30 cellular contexts compared by ENCODE assay signal in the genomic region with DNA sequence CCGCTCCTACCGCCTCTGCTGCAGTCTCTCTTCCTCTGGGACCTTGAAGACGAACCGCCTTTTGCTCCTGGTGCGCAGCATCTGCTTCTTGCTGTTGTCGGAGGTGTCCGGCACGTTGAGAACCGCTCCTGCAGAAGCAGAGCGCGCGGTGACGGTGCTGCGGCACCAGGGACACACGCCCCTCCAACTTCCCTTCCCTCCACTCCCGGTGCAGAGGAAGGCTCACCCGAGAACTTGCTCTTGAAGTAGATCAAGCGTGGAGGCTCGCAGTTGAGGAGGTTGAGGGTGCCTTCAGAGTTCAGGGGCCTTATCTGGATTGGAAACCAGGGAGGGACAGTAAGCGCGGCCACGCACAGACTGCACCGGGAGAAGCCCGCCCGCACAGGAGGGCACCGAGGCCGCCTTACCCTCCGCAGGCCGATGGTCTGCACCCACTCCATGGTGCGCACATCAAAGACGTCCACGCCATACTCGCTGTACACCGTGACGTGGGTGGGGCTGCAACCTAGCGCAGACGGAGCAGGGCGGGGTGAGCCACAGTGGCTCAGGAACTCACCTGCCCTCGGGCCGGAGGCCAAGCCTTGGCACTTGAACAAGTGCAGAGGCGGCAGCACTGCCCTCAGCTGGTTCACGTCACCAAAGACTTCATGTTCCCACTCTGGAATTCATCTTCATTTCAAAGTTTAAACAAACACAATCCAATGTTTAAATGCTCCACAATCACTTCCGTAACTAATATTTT. TPM values are rescaled to one million over a fixed set of nuclear protein-coding genes. Genes with fewer than 3 reads are reported as not detected.
A peak's percentile ranks its signal among the peaks of the same experiment; 100 is the strongest.
DNase-seq lines count a peak whose midpoint lies in the region; ATAC-seq and TF ChIP-seq lines count a peak whose summit lies in the region.
"Had no signal": no experiment of that assay in that cellular context is flagged by ENCODE, and none has a peak within 500 bp of the region (broad histone marks: within the 10 kb centered on the region; RNA-seq: fewer than 3 reads in every experiment).

No MANE protein-coding gene starts in this region.

- H3K36me3 ChIP-seq in mammary epithelial cell (ENCODE audit: insufficient read depth, low read length) (peaks cover 15% of the 10 kb centered on the region), aorta (ENCODE audit: control insufficient read depth in 1 of 2, insufficient read depth in 2 of 2, low read length in 1 of 2) (peaks cover 0 to 18% of the 10 kb centered on the region in 2 donors), SK-N-SH (replicated peaks in 1 of 2; ENCODE audit: control insufficient read depth in 1 of 2, insufficient read depth in 2 of 2, low read length in 1 of 2) (peaks cover 10 to 75% of the 10 kb centered on the region in 2 experiments)

- H3K27ac Mint-ChIP-seq in MCF 10A (ENCODE audit: low read depth, unreplicated experiment) (peak overlapping the region; percentile 7), endothelial cell (ENCODE audit: unreplicated experiment) (no peak overlapping the region), nephron progenitor cell (peak overlapping the region; percentile 86)
- H3K27ac Mint-ChIP-seq: activated naive CD4-positive, alpha-beta T cell treated with anti-CD3 and anti-CD28 coated beads, Interleukin-2, amount 10 ng/mL, durations not matched to agents 7 days and 5 days; activated T-helper 1 cell treated with anti-CD3 and anti-CD28 coated beads, Interleukin-12 subunit alpha, Interleukin-12 subunit beta, Interleukin-2, Interleukin-4 antibody, amounts not matched to agents 30 ng/mL and 10 ng/mL and 1 ng/mL, durations not matched to agents 14 hours and 24 hours and 36 hours; CD4-positive, CD25-positive, alpha-beta regulatory T cell; IgD-negative memory B cell; nephron had no signal

- H3K79me2 ChIP-seq in mammary epithelial cell (ENCODE audit: insufficient read depth, low read length) (no peaks in the 10 kb centered on the region), SK-N-SH (ENCODE audit: insufficient read depth) (peaks cover 7% of the 10 kb centered on the region; the same call in 1 of the 2 replicates)

- H3K9me3 Mint-ChIP-seq in MCF 10A (ENCODE audit: unreplicated experiment) (no peaks in the 10 kb centered on the region), endothelial cell (ENCODE audit: unreplicated experiment) (no peaks in the 10 kb centered on the region), nephron progenitor cell (no peaks in the 10 kb centered on the region)
- H3K9me3 Mint-ChIP-seq: activated naive CD4-positive, alpha-beta T cell treated with anti-CD3 and anti-CD28 coated beads, Interleukin-2, amount 10 ng/mL, durations not matched to agents 7 days and 5 days; activated T-helper 1 cell treated with anti-CD3 and anti-CD28 coated beads, Interleukin-12 subunit alpha, Interleukin-12 subunit beta, Interleukin-2, Interleukin-4 antibody, amounts not matched to agents 30 ng/mL and 10 ng/mL and 1 ng/mL, durations not matched to agents 14 hours and 24 hours and 36 hours; CD4-positive, CD25-positive, alpha-beta regulatory T cell; IgD-negative memory B cell; nephron had no signal

- H3K4me1 Mint-ChIP-seq in MCF 10A (ENCODE audit: insufficient read depth, unreplicated experiment) (peaks cover 15% of the 10 kb centered on the region), endothelial cell (ENCODE audit: unreplicated experiment) (peaks cover 9% of the 10 kb centered on the region), nephron progenitor cell (no peaks in the 10 kb centered on the region)
- H3K4me1 Mint-ChIP-seq: activated naive CD4-positive, alpha-beta T cell treated with anti-CD3 and anti-CD28 coated beads, Interleukin-2, amount 10 ng/mL, durations not matched to agents 7 days and 5 days; CD4-positive, CD25-positive, alpha-beta regulatory T cell had no signal

- POLR2A ChIA-PET in MCF 10A (lab: Yijun Ruan, JAX) (interaction anchor here (1.0 kb wide), 1 partner anchor 13 kb away, joined by 3 read pairs; no protein-coding TSS in a partner anchor), SK-N-SH (lab: Yijun Ruan, JAX) (no interaction called here)

- ATAC-seq in aorta (ENCODE audit: low FRiP score), result peak; percentile 34
- no peak for ATAC-seq in activated CD4-positive, CD25-positive, alpha-beta regulatory T cell treated with anti-CD3 and anti-CD28 coated beads, Interleukin-2, amount 50 U/mL, for 24 hours
- ATAC-seq in GM21786 (IDR thresholded peaks at IDR 0.05; ENCODE audit: unreplicated experiment), result no peak

- H3K4me2 ChIP-seq in mammary epithelial cell (ENCODE audit: insufficient read depth, low read depth, low read length), result no peak overlapping the region
- H3K4me2 ChIP-seq in SK-N-SH, result no peak overlapping the region

- no peaks in the 10 kb centered on the region for H3K27me3 Mint-ChIP-seq in MCF 10A (ENCODE audit: insufficient read depth, unreplicated experiment)
- H3K27me3 Mint-ChIP-seq in endothelial cell (ENCODE audit: unreplicated experiment), result peaks cover 10% of the 10 kb centered on the region
- H3K27me3 Mint-ChIP-seq in nephron progenitor cell (ENCODE audit: low read depth, poor library complexity), result no peaks in the 10 kb centered on the region
- H3K27me3 Mint-ChIP-seq: CD4-positive, CD25-positive, alpha-beta regulatory T cell; IgD-negative memory B cell had no signal

- no peak for TF ChIP-seq CTCF in MCF 10A (IDR thresholded peaks at IDR 0.05; ENCODE audit: unreplicated experiment)
- TF ChIP-seq CTCF in mammary epithelial cell (conservative IDR thresholded peaks at IDR 0.05 in 1 of 2, IDR thresholded peaks at IDR 0.05 in 1 of 2; ENCODE audit: extremely low read depth in 1 of 2, insufficient read depth in 1 of 2, low read depth in 1 of 2, low read length in 2 of 2), result no peak
- TF ChIP-seq CTCF in endothelial cell (IDR thresholded peaks at IDR 0.05; ENCODE audit: unreplicated experiment), result no peak
- no peak for TF ChIP-seq CTCF in nephron progenitor cell (IDR thresholded peaks at IDR 0.05)
- TF ChIP-seq CTCF in SK-N-SH (IDR thresholded peaks at IDR 0.05), result no peak

- dilution Hi-C loops in mammary epithelial cell (cut with HindIII; ENCODE audit: low sequenced_read_pairs), result loop anchor here (5.0 to 10.0 kb wide), 2 partner anchors 42 to 65 kb away; no protein-coding TSS in a partner anchor

- CTCF ChIA-PET in MCF 10A (lab: Yijun Ruan, JAX), result interaction anchor here (0.7 to 1.0 kb wide), 3 partner anchors 9 to 246 kb away, joined by 3 to 4 read pairs (median 3); no protein-coding TSS in a partner anchor
- CTCF ChIA-PET in mammary epithelial cell (lab: Charles Lee; ENCODE audit: low non-redundant PET), result no interaction called here
- CTCF ChIA-PET in SK-N-SH (lab: Yijun Ruan, JAX), result no interaction called here

- no peak for TF ChIP-seq RAD21 in SK-N-SH (IDR thresholded peaks at IDR 0.05; ENCODE audit: low read length)

- peak; percentile 75 for DNase-seq in MCF 10A (ENCODE audit: unreplicated experiment)
- DNase-seq in mammary epithelial cell, result no peak
- no peak for DNase-seq in endothelial cell (ENCODE audit: low spot score)
- no peak for DNase-seq in nephron progenitor cell
- DNase-seq in aorta, result peak in 1 of 2 donors; percentile 42
- no peak for DNase-seq in SK-N-SH
- DNase-seq: activated CD4-positive, alpha-beta T cell treated with anti-CD3 and anti-CD28 coated beads, Interleukin-2, amount 50 U/mL, for 48 hours; activated CD4-positive, CD25-positive, alpha-beta regulatory T cell; activated CD8-positive, alpha-beta memory T cell treated with anti-CD3 and anti-CD28 coated beads, Interleukin-2, amount 50 U/mL, for 4 hours; activated naive CD4-positive, alpha-beta T cell treated with anti-CD3 and anti-CD28 coated beads, Interleukin-2, amount 10 ng/mL, durations not matched to agents 7 days and 5 days; CD4-positive, CD25-positive, alpha-beta regulatory T cell; esophagus squamous epithelium; foreskin melanocyte; MM.1S; NCI-H1417 treated with DMSO at 0.1 percent for 48 hours; NCI-H2081; NCI-H2227 treated with DMSO at 0.1 percent for 48 hours; SHP77; spleen; SW 1271; T1000 had no signal

- H4K20me1 ChIP-seq in mammary epithelial cell (ENCODE audit: insufficient read depth, low read length) (no peaks in the 10 kb centered on the region), SK-N-SH (ENCODE audit: insufficient read depth) (no peaks in the 10 kb centered on the region)

- H3K4me3 ChIP-seq in mammary epithelial cell (replicated peaks in 1 of 3; ENCODE audit: insufficient read depth in 1 of 3, low read depth in 2 of 3, low read length in 3 of 3) (no peak overlapping the region), aorta (ENCODE audit: low read length in 2 of 2) (no peak overlapping the region), SK-N-SH (ENCODE audit: low read depth in 2 of 2, low read length in 1 of 2) (no peak overlapping the region)
- H3K4me3 ChIP-seq: esophagus squamous epithelium, HAP-1, pancreas, right atrium auricular region, spleen had no signal

- no peaks in the 10 kb centered on the region for H3F3A ChIP-seq in SK-N-SH (replicated peaks; ENCODE audit: insufficient read depth)

- H3K27me3 ChIP-seq in mammary epithelial cell (ENCODE audit: insufficient read depth, low read length), result no peaks in the 10 kb centered on the region
- no peaks in the 10 kb centered on the region for H3K27me3 ChIP-seq in aorta (ENCODE audit: control insufficient read depth in 1 of 2, insufficient read depth in 2 of 2, low read length in 1 of 2)
- no peaks in the 10 kb centered on the region for H3K27me3 ChIP-seq in SK-N-SH (ENCODE audit: insufficient read depth)
- H3K27me3 ChIP-seq: esophagus squamous epithelium, pancreas, right atrium auricular region, spleen had no signal

- intact Hi-C loops in MCF 10A (cut with micrococcal nuclease), result no loop called here
- intact Hi-C loops in mammary epithelial cell (cut with micrococcal nuclease), result no loop called here
- intact Hi-C loops in aorta (cut with DNase I), result no loop called here

- WGBS in mammary epithelial cell (ENCODE audit: low coverage, missing lambda C conversion rate), result 70% methylated on average over 32 of the region's 43 CpGs
- WGBS in aorta, 2 donors, result 92 to 93% methylated on average over 43 of the region's 43 CpGs
- WGBS in SK-N-SH (ENCODE audit: low lambda C conversion rate), result 96% methylated on average over 36 of the region's 43 CpGs

- BruUV-seq in MCF 10A (replicated peaks; lab: Mats Ljungman, UMichigan), result no TSS peak
- no TSS peak for BruUV-seq in mammary epithelial cell (replicated peaks; lab: Mats Ljungman, UMichigan)

- H3K36me3 Mint-ChIP-seq in MCF 10A (ENCODE audit: insufficient read depth, unreplicated experiment) (peaks cover 83% of the 10 kb centered on the region), endothelial cell (ENCODE audit: low read depth, unreplicated experiment) (peaks cover 49% of the 10 kb centered on the region), nephron progenitor cell (ENCODE audit: low read depth) (peaks cover 55% of the 10 kb centered on the region)
- H3K36me3 Mint-ChIP-seq: activated naive CD4-positive, alpha-beta T cell treated with anti-CD3 and anti-CD28 coated beads, Interleukin-2, amount 10 ng/mL, durations not matched to agents 7 days and 5 days; IgD-negative memory B cell had no signal

- in situ Hi-C loops in mammary epithelial cell (cut with MboI; ENCODE audit: low sequenced_read_pairs in 2 of 2), result no loop called here

- TF ChIP-seq EP300 in SK-N-SH (IDR thresholded peaks at IDR 0.05; ENCODE audit: borderline replicate concordance in 1 of 2, low read depth in 1 of 2, low read length in 1 of 2), result no peak

- H3K9ac ChIP-seq in mammary epithelial cell (ENCODE audit: insufficient read depth, low read length) (no peak overlapping the region), SK-N-SH (no peak overlapping the region)

- H3K4me3 Mint-ChIP-seq in MCF 10A (ENCODE audit: unreplicated experiment), result no peak overlapping the region
- H3K4me3 Mint-ChIP-seq in endothelial cell (ENCODE audit: unreplicated experiment), result peak overlapping the region; percentile 76
- H3K4me3 Mint-ChIP-seq in nephron progenitor cell, result no peak overlapping the region
- H3K4me3 Mint-ChIP-seq: activated naive CD4-positive, alpha-beta T cell treated with anti-CD3 and anti-CD28 coated beads, Interleukin-2, amount 10 ng/mL, durations not matched to agents 7 days and 5 days; activated T-helper 1 cell treated with anti-CD3 and anti-CD28 coated beads, Interleukin-12 subunit alpha, Interleukin-12 subunit beta, Interleukin-2, Interleukin-4 antibody, amounts not matched to agents 30 ng/mL and 10 ng/mL and 1 ng/mL, durations not matched to agents 14 hours and 24 hours and 36 hours; CD4-positive, CD25-positive, alpha-beta regulatory T cell; IgD-negative memory B cell; nephron had no signal

- H3K9me2 ChIP-seq in SK-N-SH, result no peaks in the 10 kb centered on the region

- H3K4me1 ChIP-seq in mammary epithelial cell (ENCODE audit: insufficient read depth, low read length), result peaks cover 14% of the 10 kb centered on the region
- no peaks in the 10 kb centered on the region for H3K4me1 ChIP-seq in aorta (ENCODE audit: control insufficient read depth in 1 of 2, insufficient read depth in 2 of 2, low read length in 2 of 2)
- peaks cover 0 to 4% of the 10 kb centered on the region in 2 experiments; a peak in 1 of 4 replicates for H3K4me1 ChIP-seq in SK-N-SH (ENCODE audit: control insufficient read depth in 1 of 2, insufficient read depth in 2 of 2, low read depth in 1 of 2, low read length in 1 of 2)
- H3K4me1 ChIP-seq: HAP-1, pancreas had no signal

- H2AFZ ChIP-seq in mammary epithelial cell (ENCODE audit: low read depth, low read length) (no peak overlapping the region), SK-N-SH (ENCODE audit: low read depth) (no peak overlapping the region)

- H3K27ac ChIP-seq in mammary epithelial cell (ENCODE audit: insufficient read depth, low read depth, low read length) (no peak overlapping the region), aorta (ENCODE audit: low read depth in 1 of 2, low read length in 2 of 2) (no peak overlapping the region), SK-N-SH (ENCODE audit: low read depth in 2 of 2, low read length in 1 of 2) (no peak overlapping the region)
- H3K27ac ChIP-seq: 22Rv1, pancreas, right atrium auricular region, spleen had no signal

- no peaks in the 10 kb centered on the region for H3K9me3 ChIP-seq in mammary epithelial cell (replicated peaks; ENCODE audit: insufficient read depth, low read length)
- H3K9me3 ChIP-seq in aorta (ENCODE audit: control insufficient read depth, low read length), result no peaks in the 10 kb centered on the region
- no peaks in the 10 kb centered on the region for H3K9me3 ChIP-seq in SK-N-SH
- H3K9me3 ChIP-seq: esophagus squamous epithelium, HAP-1, pancreas, right atrium auricular region, spleen had no signal

RNA-seq across cellular contexts. Expression of a gene that starts 17.5 kb away (rescaled TPM):
- total RNA-seq in MCF 10A (2022), result 0.29 TPM in 1 of 2 replicates, not detected in the other
- total RNA-seq in mammary epithelial cell, result under 1 TPM in 1 of 2 donors, not detected in 1; 0.64 TPM
- not detected for polyA plus RNA-seq in mammary epithelial cell
- not detected for polyA minus RNA-seq in mammary epithelial cell
- not detected for total RNA-seq in endothelial cell (ENCODE audit: unreplicated experiment)
- under 1 TPM; 0.16 to 0.48 TPM for total RNA-seq in aorta
- polyA plus RNA-seq in aorta, result 1 to 10 TPM in 1 of 2 donors, under 1 TPM in 1; 0.20 to 8.8 TPM
- polyA plus RNA-seq in SK-N-SH (2012; rRNA removed), result 0.03 TPM in 1 of 2 replicates, not detected in the other
- 0.01 TPM in 1 of 2 replicates, not detected in the other for polyA plus RNA-seq in SK-N-SH (2012; cell fraction: cytosol; rRNA removed)
- 0.21 and 0.25 TPM in 2 replicates for polyA plus RNA-seq in SK-N-SH (2012; cell fraction: nucleus; rRNA removed)
